ENCODE assay signal across 8 cellular contexts in genomic region chr10:62243647-62243997, GRCh38. TPM values are rescaled to one million over a fixed set of nuclear protein-coding genes. Genes with fewer than 3 reads are reported as not detected.
DNase-seq lines count a peak whose midpoint lies in the region; ATAC-seq and TF ChIP-seq lines count a peak whose summit lies in the region.

No MANE protein-coding gene starts in this region.

- no peaks in the 10 kb centered on the region for H3K9me3 Mint-ChIP-seq in activated naive CD8-positive, alpha-beta T cell treated with anti-CD3 and anti-CD28 coated beads, Interleukin-2, amount 10 ng/mL, durations not matched to agents 7 days and 5 days
- H3K9me3 Mint-ChIP-seq in progenitor cell of endocrine pancreas (ENCODE audit: low read depth), result no peaks in the 10 kb centered on the region

- H3K27me3 ChIP-seq in H7 (ENCODE audit: control insufficient read depth, insufficient read depth, low read length), result no peaks in the 10 kb centered on the region

- DNase-seq in activated CD4-positive, CD25-positive, alpha-beta regulatory T cell (lab: John Stamatoyannopoulos, UW), result no peak
- no peak for DNase-seq in activated naive CD8-positive, alpha-beta T cell treated with anti-CD3 and anti-CD28 coated beads, Interleukin-2, amount 10 ng/mL, durations not matched to agents 7 days and 5 days
- DNase-seq in skeletal muscle cell (ENCODE audit: low read depth), result no peak
- DNase-seq in H7, result no peak
- DNase-seq in stimulated activated CD4-positive, alpha-beta T cell treated with anti-CD3 and anti-CD28 coated beads, Interleukin-2, amount 100 ng/mL, for 24 hours, result no peak
- no peak for DNase-seq in progenitor cell of endocrine pancreas (ENCODE audit: low spot score, unreplicated experiment)

- no peak for TF ChIP-seq CTCF in progenitor cell of endocrine pancreas (IDR thresholded peaks at IDR 0.05; ENCODE audit: unreplicated experiment)

- peak overlapping the region; percentile 64 for H3K4me3 Mint-ChIP-seq in activated naive CD8-positive, alpha-beta T cell treated with anti-CD3 and anti-CD28 coated beads, Interleukin-2, amount 10 ng/mL, durations not matched to agents 7 days and 5 days
- no peak overlapping the region for H3K4me3 Mint-ChIP-seq in progenitor cell of endocrine pancreas (ENCODE audit: low read depth)

- no peaks in the 10 kb centered on the region for H3K36me3 ChIP-seq in H7 (replicated peaks; ENCODE audit: control insufficient read depth, insufficient read depth, low read length)

- peak overlapping the region; percentile 40 for H3K4me3 ChIP-seq in skeletal muscle cell (ENCODE audit: low read depth, low read length)
- H3K4me3 ChIP-seq in H7 (ENCODE audit: insufficient read depth, low read depth, low read length), result no peak overlapping the region

- H3K4me1 Mint-ChIP-seq in activated naive CD8-positive, alpha-beta T cell treated with anti-CD3 and anti-CD28 coated beads, Interleukin-2, amount 10 ng/mL, durations not matched to agents 7 days and 5 days, result peaks cover 29% of the 10 kb centered on the region
- H3K4me1 Mint-ChIP-seq in progenitor cell of endocrine pancreas (ENCODE audit: low read depth), result no peaks in the 10 kb centered on the region

- H3K36me3 Mint-ChIP-seq in activated naive CD8-positive, alpha-beta T cell treated with anti-CD3 and anti-CD28 coated beads, Interleukin-2, amount 10 ng/mL, durations not matched to agents 7 days and 5 days, result peaks cover 10% of the 10 kb centered on the region
- no peaks in the 10 kb centered on the region for H3K36me3 Mint-ChIP-seq in progenitor cell of endocrine pancreas (ENCODE audit: insufficient read depth)

- peak; percentile 74 to 76 for ATAC-seq in activated CD4-positive, CD25-positive, alpha-beta regulatory T cell treated with anti-CD3 and anti-CD28 coated beads, Interleukin-2, amount 50 U/mL, for 24 hours
- ATAC-seq in HG03064 (IDR thresholded peaks at IDR 0.05; ENCODE audit: low read depth, unreplicated experiment), result peak; percentile 42
- no peak for ATAC-seq in activated naive CD8-positive, alpha-beta T cell treated with anti-CD3 and anti-CD28 coated beads, Interleukin-2, amount 10 ng/mL, durations not matched to agents 7 days and 5 days (ENCODE audit: low read depth)

- no peaks in the 10 kb centered on the region for H3K27me3 Mint-ChIP-seq in activated naive CD8-positive, alpha-beta T cell treated with anti-CD3 and anti-CD28 coated beads, Interleukin-2, amount 10 ng/mL, durations not matched to agents 7 days and 5 days
- H3K27me3 Mint-ChIP-seq in progenitor cell of endocrine pancreas, result no peaks in the 10 kb centered on the region

- H3K27ac Mint-ChIP-seq in activated naive CD8-positive, alpha-beta T cell treated with anti-CD3 and anti-CD28 coated beads, Interleukin-2, amount 10 ng/mL, durations not matched to agents 7 days and 5 days, result peak overlapping the region; percentile 82
- H3K27ac Mint-ChIP-seq in progenitor cell of endocrine pancreas, result no peak overlapping the region

- POLR2A ChIA-PET in activated naive CD8-positive, alpha-beta T cell treated with anti-CD3 and anti-CD28 coated beads, Interleukin-2, amount 10 ng/mL, durations not matched to agents 7 days and 5 days (lab: Charles Lee), result interaction anchor here (0.7 to 3.0 kb wide), 8 partner anchors 44 to 341 kb away, joined by 3 to 16 read pairs (median 5); no protein-coding TSS in a partner anchor

RNA-seq across cellular contexts. Expression of gene RTKN2, which starts 25.0 kb away (rescaled TPM):
- total RNA-seq in activated naive CD8-positive, alpha-beta T cell treated with anti-CD3 and anti-CD28 coated beads, Interleukin-2, amount 10 ng/mL, durations not matched to agents 7 days and 5 days, result 1 to 10 TPM; 3.6 to 4.1 TPM
- 9.5 and 12.5 TPM in 2 replicates for total RNA-seq in H7 (2014; rRNA removed; shearing (Covaris generic))
- 12.8 and 13.2 TPM in 2 replicates for total RNA-seq in progenitor cell of endocrine pancreas
